8 cellular contexts compared by ENCODE assay signal in the genomic region with DNA sequence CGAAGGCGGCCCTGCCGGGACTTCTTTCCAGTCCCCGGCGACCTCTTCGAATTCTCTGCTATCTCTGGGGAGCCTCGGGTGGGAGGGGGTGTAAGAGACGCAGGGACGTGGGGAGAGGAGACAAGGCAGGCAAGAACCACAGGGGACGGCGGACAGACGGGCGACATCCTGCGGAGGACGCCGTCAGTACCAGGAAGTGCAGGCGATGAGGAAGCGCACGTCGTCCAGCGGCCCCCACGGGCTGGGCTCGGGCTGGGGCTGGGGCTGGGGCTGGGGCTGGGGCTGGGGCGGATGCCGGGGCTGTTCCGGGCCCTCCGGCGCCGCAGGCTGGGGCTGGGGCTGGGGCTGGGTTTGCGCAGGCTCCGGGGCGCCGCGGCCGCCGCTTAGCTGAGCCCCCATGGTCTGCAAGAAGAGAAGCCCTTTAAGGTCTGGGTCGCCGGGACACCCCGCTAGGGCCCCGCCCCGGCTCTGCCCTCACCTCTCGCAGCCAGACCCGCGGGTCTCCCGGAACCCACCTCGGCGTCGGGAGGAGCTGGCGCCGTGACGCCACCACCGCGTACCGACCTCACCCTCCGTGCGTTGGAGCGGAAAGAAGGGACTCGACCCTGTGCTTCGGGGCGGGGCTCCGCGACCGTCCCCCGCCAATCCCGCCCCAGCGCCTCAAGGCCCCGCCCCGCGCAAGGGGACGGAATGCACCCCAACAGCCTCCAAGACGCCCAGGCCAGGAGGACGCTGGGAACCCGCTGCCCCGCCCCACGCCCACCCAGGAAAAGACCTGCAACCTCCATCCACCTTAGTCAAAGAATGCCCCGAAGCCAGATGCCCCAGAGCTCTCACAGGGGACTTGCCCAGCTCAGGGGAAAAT. TPM values are rescaled to one million over a fixed set of nuclear protein-coding genes. Genes with fewer than 3 reads are reported as not detected.
DNase-seq lines count a peak whose midpoint lies in the region; ATAC-seq and TF ChIP-seq lines count a peak whose summit lies in the region.

Gene MMP24OS (minus strand): TSS at position 592 of the 865 bp plus-strand sequence. CDS start 193 bp downstream, at position 399.

- intact Hi-C loops in Panc1 (cut with micrococcal nuclease; ENCODE audit: unreplicated experiment): no loop called here
- intact Hi-C loops in activated T-helper 1 cell treated with anti-CD3 and anti-CD28 coated beads, Interleukin-12 subunit alpha, Interleukin-12 subunit beta, Interleukin-2, Interleukin-4 antibody, amounts not matched to agents 30 ng/mL and 10 ng/mL and 1 ng/mL, durations not matched to agents 14 hours and 24 hours and 36 hours (cut with micrococcal nuclease): loop anchor here (1.0 to 10.0 kb wide), 7 partner anchors 25 to 573 kb away; partner anchors contain the start of genes EDEM2, GGT7, GSS and MYH7B
- intact Hi-C loops in naive thymus-derived CD4-positive, alpha-beta T cell (cut with micrococcal nuclease): loop anchor here (1.0 to 10.0 kb wide), 13 partner anchors 25 to 915 kb away; partner anchors contain the start of genes TRPC4AP (in 2 of the 2), ACSS2 (in 1 of the 2), CEP250 (in 1 of the 2) and CPNE1 (in 1 of the 2)

- peak within 1 kb of the TSS; percentile 99 for H3K27ac Mint-ChIP-seq in activated T-helper 1 cell treated with anti-CD3 and anti-CD28 coated beads, Interleukin-12 subunit alpha, Interleukin-12 subunit beta, Interleukin-2, Interleukin-4 antibody, amounts not matched to agents 30 ng/mL and 10 ng/mL and 1 ng/mL, durations not matched to agents 14 hours and 24 hours and 36 hours
- H3K27ac Mint-ChIP-seq in naive thymus-derived CD4-positive, alpha-beta T cell: peak within 1 kb of the TSS; percentile 95 to 99 (median 98)
- H3K27ac Mint-ChIP-seq in stimulated activated memory B cell treated with anti-CD40 and anti-IgM and Interleukin-4, amounts not matched to agents 10 μg/mL and 1 μg/mL and 100 μg/mL, for 72 hours: peak within 1 kb of the TSS; percentile 99

- POLR2A ChIA-PET in Panc1 (lab: Charles Lee): interaction anchor here (0.6 to 0.7 kb wide), 5 partner anchors 21 to 655 kb away, joined by 3 to 13 read pairs (median 4); no protein-coding TSS in a partner anchor
- POLR2A ChIA-PET in naive thymus-derived CD4-positive, alpha-beta T cell (lab: Charles Lee): interaction anchor here (0.6 to 1.5 kb wide), 7 partner anchors 10 to 1283 kb away, joined by 3 to 10 read pairs (median 3); partner anchors contain the start of gene EDEM2

- H3K9me3 ChIP-seq in HUES64 (ENCODE audit: insufficient read depth, low read depth, low read length) (no peaks in the 10 kb centered on the region), Panc1 (ENCODE audit: control insufficient read depth, insufficient read depth, low read depth, low read length) (no peaks in the 10 kb centered on the region), fibroblast of lung (ENCODE audit: control insufficient read depth, insufficient read depth, low read depth, low read length) (no peaks in the 10 kb centered on the region)
- no peaks in the 10 kb centered on the region for H3K9me3 ChIP-seq in naive thymus-derived CD4-positive, alpha-beta T cell (ENCODE audit: control insufficient read depth in 2 of 3, low read length in 3 of 3)

- DNase-seq in DMS114 treated with DMSO at 0.1 percent for 48 hours (lab: John Stamatoyannopoulos, UW; ENCODE audit: unreplicated experiment) (peak; percentile 57), Panc1 (ENCODE audit: low read depth, low spot score) (peak; percentile 64), fibroblast of lung (ENCODE audit: low read depth in 2 of 2) (peak; percentile 83 to 88)
- DNase-seq in activated T-helper 1 cell treated with anti-CD3 and anti-CD28 coated beads, Interleukin-12 subunit alpha, Interleukin-12 subunit beta, Interleukin-2, Interleukin-4 antibody, amounts not matched to agents 30 ng/mL and 10 ng/mL and 1 ng/mL, durations not matched to agents 14 hours and 24 hours and 36 hours (ENCODE audit: low spot score): peak; percentile 88
- DNase-seq in naive thymus-derived CD4-positive, alpha-beta T cell: peak; percentile 77 to 90 (median 87)

- H3K36me3 ChIP-seq in HUES64 (ENCODE audit: insufficient read depth, low read length): peaks cover 56% of the 10 kb centered on the region
- peaks cover 22% of the 10 kb centered on the region for H3K36me3 ChIP-seq in Panc1 (ENCODE audit: control insufficient read depth, insufficient read depth, low read length)
- peaks cover 35% of the 10 kb centered on the region for H3K36me3 ChIP-seq in fibroblast of lung (ENCODE audit: control insufficient read depth, insufficient read depth, low read length)
- H3K36me3 ChIP-seq in naive thymus-derived CD4-positive, alpha-beta T cell (ENCODE audit: control insufficient read depth in 2 of 3, insufficient read depth in 3 of 3, low read length in 3 of 3): peaks cover 0 to 53% (median 3%) of the 10 kb centered on the region in 3 experiments

- H3K9ac ChIP-seq in HUES64 (ENCODE audit: low read depth, low read length): peak within 1 kb of the TSS; percentile 91
- peak within 1 kb of the TSS; percentile 86 for H3K9ac ChIP-seq in fibroblast of lung (ENCODE audit: insufficient read depth, low read length)

- TF ChIP-seq CTCF in Panc1 (IDR thresholded peaks at IDR 0.05): no peak
- TF ChIP-seq CTCF in fibroblast of lung (conservative IDR thresholded peaks at IDR 0.05 in 1 of 2, IDR thresholded peaks at IDR 0.05 in 1 of 2; ENCODE audit: low read depth in 1 of 2, low read length in 2 of 2): peak; percentile 16 to 34

- H3K27me3 ChIP-seq in HUES64 (ENCODE audit: insufficient read depth, low read length) (no peaks in the 10 kb centered on the region), Panc1 (ENCODE audit: control insufficient read depth, insufficient read depth, low read length) (no peaks in the 10 kb centered on the region), fibroblast of lung (ENCODE audit: control insufficient read depth, insufficient read depth, low read length) (no peaks in the 10 kb centered on the region)
- no peaks in the 10 kb centered on the region for H3K27me3 ChIP-seq in naive thymus-derived CD4-positive, alpha-beta T cell (ENCODE audit: control insufficient read depth in 2 of 2, insufficient read depth in 2 of 2, low read length in 2 of 2)

- in situ Hi-C loops in Panc1 (cut with HindIII; ENCODE audit: low pct_unique_long_range_greater_than_20kb, low sequenced_read_pairs): no loop called here

- ATAC-seq in GM21390 (IDR thresholded peaks at IDR 0.05; ENCODE audit: unreplicated experiment) (peak; percentile 78), Panc1 (peak; percentile 90)
- peak; percentile 95 for ATAC-seq in naive thymus-derived CD4-positive, alpha-beta T cell
- ATAC-seq in stimulated activated memory B cell treated with anti-CD40 and anti-IgM and Interleukin-4, amounts not matched to agents 10 μg/mL and 1 μg/mL and 100 μg/mL, for 72 hours: peak; percentile 97

- H4K20me1 ChIP-seq in fibroblast of lung (ENCODE audit: control insufficient read depth, extremely low read depth, insufficient read depth, low read length): no peaks in the 10 kb centered on the region

- peak within 1 kb of the TSS; percentile 78 for H3K4me2 ChIP-seq in fibroblast of lung (ENCODE audit: extremely low read depth, insufficient read depth, low read length)

- no peaks in the 10 kb centered on the region for H3K9me3 Mint-ChIP-seq in activated T-helper 1 cell treated with anti-CD3 and anti-CD28 coated beads, Interleukin-12 subunit alpha, Interleukin-12 subunit beta, Interleukin-2, Interleukin-4 antibody, amounts not matched to agents 30 ng/mL and 10 ng/mL and 1 ng/mL, durations not matched to agents 14 hours and 24 hours and 36 hours
- no peaks in the 10 kb centered on the region for H3K9me3 Mint-ChIP-seq in naive thymus-derived CD4-positive, alpha-beta T cell
- H3K9me3 Mint-ChIP-seq in stimulated activated memory B cell treated with anti-CD40 and anti-IgM and Interleukin-4, amounts not matched to agents 10 μg/mL and 1 μg/mL and 100 μg/mL, for 72 hours: no peaks in the 10 kb centered on the region

- H2AFZ ChIP-seq in fibroblast of lung (ENCODE audit: low read length): no peak within 1 kb of the TSS

- H3K27ac ChIP-seq in HUES64 (ENCODE audit: low read depth, low read length) (peak within 1 kb of the TSS; percentile 95), Panc1 (ENCODE audit: low read length) (peak within 1 kb of the TSS; percentile 95), fibroblast of lung (ENCODE audit: insufficient read depth, low read length) (peak within 1 kb of the TSS; percentile 91)
- H3K27ac ChIP-seq in naive thymus-derived CD4-positive, alpha-beta T cell (ENCODE audit: low read depth, low read length): peak within 1 kb of the TSS; percentile 96

- H3K4me1 ChIP-seq in HUES64 (ENCODE audit: insufficient read depth, low read length): peaks cover 5% of the 10 kb centered on the region
- peaks cover 37% of the 10 kb centered on the region for H3K4me1 ChIP-seq in Panc1 (ENCODE audit: control insufficient read depth, insufficient read depth, low read length)
- H3K4me1 ChIP-seq in fibroblast of lung (ENCODE audit: control insufficient read depth, extremely low read depth, insufficient read depth, low read length): peaks cover 4% of the 10 kb centered on the region
- H3K4me1 ChIP-seq in naive thymus-derived CD4-positive, alpha-beta T cell (ENCODE audit: control insufficient read depth in 2 of 2, insufficient read depth in 2 of 2, low read length in 2 of 2): peaks cover 11 to 18% of the 10 kb centered on the region in 2 donors

- peaks cover 31% of the 10 kb centered on the region for H3K36me3 Mint-ChIP-seq in activated T-helper 1 cell treated with anti-CD3 and anti-CD28 coated beads, Interleukin-12 subunit alpha, Interleukin-12 subunit beta, Interleukin-2, Interleukin-4 antibody, amounts not matched to agents 30 ng/mL and 10 ng/mL and 1 ng/mL, durations not matched to agents 14 hours and 24 hours and 36 hours (ENCODE audit: low read depth)
- peaks cover 4 to 25% (median 20%) of the 10 kb centered on the region in 5 donors for H3K36me3 Mint-ChIP-seq in naive thymus-derived CD4-positive, alpha-beta T cell
- peaks cover 42% of the 10 kb centered on the region for H3K36me3 Mint-ChIP-seq in stimulated activated memory B cell treated with anti-CD40 and anti-IgM and Interleukin-4, amounts not matched to agents 10 μg/mL and 1 μg/mL and 100 μg/mL, for 72 hours

- peaks cover 18% of the 10 kb centered on the region for H3K4me1 Mint-ChIP-seq in activated T-helper 1 cell treated with anti-CD3 and anti-CD28 coated beads, Interleukin-12 subunit alpha, Interleukin-12 subunit beta, Interleukin-2, Interleukin-4 antibody, amounts not matched to agents 30 ng/mL and 10 ng/mL and 1 ng/mL, durations not matched to agents 14 hours and 24 hours and 36 hours (ENCODE audit: low read depth)
- H3K4me1 Mint-ChIP-seq in naive thymus-derived CD4-positive, alpha-beta T cell: peaks cover 9 to 46% (median 28%) of the 10 kb centered on the region in 7 donors
- peaks cover 46% of the 10 kb centered on the region for H3K4me1 Mint-ChIP-seq in stimulated activated memory B cell treated with anti-CD40 and anti-IgM and Interleukin-4, amounts not matched to agents 10 μg/mL and 1 μg/mL and 100 μg/mL, for 72 hours

- peak within 1 kb of the TSS; percentile 98 for H3K4me3 Mint-ChIP-seq in activated T-helper 1 cell treated with anti-CD3 and anti-CD28 coated beads, Interleukin-12 subunit alpha, Interleukin-12 subunit beta, Interleukin-2, Interleukin-4 antibody, amounts not matched to agents 30 ng/mL and 10 ng/mL and 1 ng/mL, durations not matched to agents 14 hours and 24 hours and 36 hours
- H3K4me3 Mint-ChIP-seq in naive thymus-derived CD4-positive, alpha-beta T cell: peak within 1 kb of the TSS; percentile 84 to 97 (median 96)
- peak within 1 kb of the TSS; percentile 99 for H3K4me3 Mint-ChIP-seq in stimulated activated memory B cell treated with anti-CD40 and anti-IgM and Interleukin-4, amounts not matched to agents 10 μg/mL and 1 μg/mL and 100 μg/mL, for 72 hours

- CTCF ChIA-PET in Panc1 (lab: Charles Lee): interaction anchor here (0.6 to 0.7 kb wide), 2 partner anchors 14 to 27 kb away, joined by 3 read pairs; no protein-coding TSS in a partner anchor
- CTCF ChIA-PET in naive thymus-derived CD4-positive, alpha-beta T cell (lab: Charles Lee): interaction anchor here (1.3 kb wide), 1 partner anchor 21 kb away, joined by 3 read pairs; no protein-coding TSS in a partner anchor

- no peaks in the 10 kb centered on the region for H3K27me3 Mint-ChIP-seq in activated T-helper 1 cell treated with anti-CD3 and anti-CD28 coated beads, Interleukin-12 subunit alpha, Interleukin-12 subunit beta, Interleukin-2, Interleukin-4 antibody, amounts not matched to agents 30 ng/mL and 10 ng/mL and 1 ng/mL, durations not matched to agents 14 hours and 24 hours and 36 hours (ENCODE audit: insufficient read depth)
- no peaks in the 10 kb centered on the region for H3K27me3 Mint-ChIP-seq in naive thymus-derived CD4-positive, alpha-beta T cell
- no peaks in the 10 kb centered on the region for H3K27me3 Mint-ChIP-seq in stimulated activated memory B cell treated with anti-CD40 and anti-IgM and Interleukin-4, amounts not matched to agents 10 μg/mL and 1 μg/mL and 100 μg/mL, for 72 hours

- BruUV-seq in Panc1 (replicated peaks; lab: Mats Ljungman, UMichigan): no TSS peak

- 1% methylated on average over 76 of the region's 76 CpGs for WGBS in HUES64

- H3K79me2 ChIP-seq in fibroblast of lung (ENCODE audit: control insufficient read depth, insufficient read depth, low read length): peaks cover 38% of the 10 kb centered on the region

- peak within 1 kb of the TSS; percentile 92 for H3K4me3 ChIP-seq in HUES64 (ENCODE audit: low read length)
- H3K4me3 ChIP-seq in Panc1 (ENCODE audit: low read depth in 2 of 2, low read length in 2 of 2): peak within 1 kb of the TSS; percentile 87 to 88
- peak within 1 kb of the TSS; percentile 51 to 84 (median 80) for H3K4me3 ChIP-seq in fibroblast of lung (replicated peaks in 1 of 4; ENCODE audit: control extremely low read depth in 1 of 4, insufficient read depth in 1 of 4, low read depth in 3 of 4, low read length in 4 of 4)
- peak within 1 kb of the TSS; percentile 99 for H3K4me3 ChIP-seq in naive thymus-derived CD4-positive, alpha-beta T cell (ENCODE audit: low read length)

RNA-seq across cellular contexts. Expression of gene MMP24OS, which starts in this region (rescaled TPM):
- polyA plus RNA-seq in HUES64 (2013, experiment 1 of 2): 24.9 TPM
- polyA plus RNA-seq in HUES64 (2013, experiment 2 of 2): 34.9 TPM
- total RNA-seq in Panc1 (2021; ENCODE audit: unreplicated experiment) (83.8 TPM), fibroblast of lung (24.4 and 30.1 TPM in 2 replicates)
- 178 TPM for polyA plus RNA-seq in Panc1 (2012; ENCODE audit: insufficient read length)
- 25.0 and 27.0 TPM in 2 replicates for total RNA-seq in activated T-helper 1 cell treated with anti-CD3 and anti-CD28 coated beads, Interleukin-12 subunit alpha, Interleukin-12 subunit beta, Interleukin-2, Interleukin-4 antibody, amounts not matched to agents 30 ng/mL and 10 ng/mL and 1 ng/mL, durations not matched to agents 14 hours and 24 hours and 36 hours
- 40.4 and 44.1 TPM in 2 replicates for polyA plus RNA-seq in fibroblast of lung
- polyA plus RNA-seq in fibroblast of lung (2012): 130 and 146 TPM in 2 replicates
- polyA minus RNA-seq in fibroblast of lung (ENCODE audit: low replicate concordance): 123 and 159 TPM in 2 replicates
- 10 to 100 TPM; 43.8 to 88.6 (median 69.4) TPM for total RNA-seq in naive thymus-derived CD4-positive, alpha-beta T cell
- 10 to 100 TPM; 12.3 to 14.0 TPM for polyA plus RNA-seq in naive thymus-derived CD4-positive, alpha-beta T cell

Comparison
In these comparisons a context has a peak if more than half of its experiments do, and no peak if none do; other contexts are left out.
1. Peak in every context shown above with its lines: DNase-seq, ATAC-seq, H3K4me3 ChIP-seq and H3K27ac ChIP-seq.